Comparison of ENCODE assay signal across 23 cellular contexts in the genomic region with DNA sequence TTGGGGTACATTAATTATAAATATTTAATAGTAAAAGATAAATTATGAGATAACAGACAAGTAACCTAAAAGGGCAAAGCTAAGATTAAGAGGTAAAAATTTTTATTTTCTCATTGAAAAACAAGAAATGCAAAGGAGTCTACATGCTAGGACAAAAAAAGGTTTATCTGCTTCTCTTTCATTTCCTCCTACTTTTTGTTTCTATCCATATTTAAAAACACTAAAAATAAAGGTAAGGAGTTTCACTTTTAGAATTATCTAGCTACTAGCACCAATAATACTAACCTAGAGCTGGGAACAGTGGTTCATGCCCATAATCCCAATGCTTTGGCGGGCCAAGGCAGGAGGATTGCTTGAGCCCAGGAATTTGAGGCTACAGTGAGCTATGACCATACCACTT.
DNase-seq lines count a peak whose midpoint lies in the region; ATAC-seq and TF ChIP-seq lines count a peak whose summit lies in the region.
"Had no signal": no experiment of that assay in that cellular context is flagged by ENCODE, and none has a peak within 500 bp of the region (broad histone marks: within the 10 kb centered on the region; RNA-seq: fewer than 3 reads in every experiment).

No MANE protein-coding gene starts in this region.

- no peaks in the 10 kb centered on the region for H3F3A ChIP-seq in SK-N-SH (replicated peaks; ENCODE audit: insufficient read depth)

- no peak overlapping the region for H3K4me2 ChIP-seq in SK-N-SH

- intact Hi-C loops in CD14-positive monocyte (cut with micrococcal nuclease) = no loop called here

- TF ChIP-seq RAD21 in SK-N-SH (IDR thresholded peaks at IDR 0.05; ENCODE audit: low read length) = no peak

- no peak overlapping the region for H3K9ac ChIP-seq in SK-N-SH

- no peaks in the 10 kb centered on the region for H4K20me1 ChIP-seq in SK-N-SH (ENCODE audit: insufficient read depth)

- H3K4me3 Mint-ChIP-seq in CD14-positive monocyte = no peak overlapping the region
- no peak overlapping the region for H3K4me3 Mint-ChIP-seq in activated T-helper 17 cell treated with anti-CD3 and anti-CD28 coated beads, Interleukin-2, amount 50 U/mL, for 72 hours
- H3K4me3 Mint-ChIP-seq: activated naive CD4-positive, alpha-beta T cell treated with anti-CD3 and anti-CD28 coated beads for 36 hours; H9 had no signal

- peaks cover 0 to 2% (median 0%) of the 10 kb centered on the region in 3 donors for H3K27me3 Mint-ChIP-seq in CD14-positive monocyte (ENCODE audit: low read depth in 3 of 3)
- no peaks in the 10 kb centered on the region for H3K27me3 Mint-ChIP-seq in activated T-helper 17 cell treated with anti-CD3 and anti-CD28 coated beads, Interleukin-2, amount 50 U/mL, for 72 hours

- peak overlapping the region; percentile 63 for H2AFZ ChIP-seq in SK-N-SH (ENCODE audit: low read depth)

- no peak overlapping the region for H3K27ac ChIP-seq in SK-N-SH (ENCODE audit: low read depth in 2 of 2, low read length in 1 of 2)
- H3K27ac ChIP-seq: C4-2B, psoas muscle had no signal

- no peak for DNase-seq in SK-N-SH
- DNase-seq in CD14-positive monocyte (ENCODE audit: low spot score) = no peak
- no peak for DNase-seq in H4 (ENCODE audit: low spot score)
- DNase-seq in inferior parietal cortex (ENCODE audit: extremely low spot score) = no peak
- DNase-seq: 8988T; activated CD4-positive, alpha-beta T cell treated with anti-CD3 and anti-CD28 coated beads, Interleukin-2, amount 50 U/mL, for 4 hours; activated naive CD4-positive, alpha-beta T cell treated with anti-CD3 and anti-CD28 coated beads for 36 hours; activated T-cell treated with anti-CD3 and anti-CD28 coated beads for 4 hours; anterior cingulate cortex; DMS153; effector CD4-positive, alpha-beta T cell; H9; left colon; MG63; NCI-H1694; psoas muscle; stimulated activated CD4-positive, alpha-beta T cell treated with anti-CD3 and anti-CD28 coated beads, Interleukin-4, amount 100 ng/mL, for 1 hour had no signal

- H3K36me3 Mint-ChIP-seq in CD14-positive monocyte = no peaks in the 10 kb centered on the region
- H3K36me3 Mint-ChIP-seq in activated T-helper 17 cell treated with anti-CD3 and anti-CD28 coated beads, Interleukin-2, amount 50 U/mL, for 72 hours (ENCODE audit: low read depth) = no peaks in the 10 kb centered on the region

- CTCF ChIA-PET in SK-N-SH (lab: Yijun Ruan, JAX) = no interaction called here

- H3K27ac Mint-ChIP-seq in CD14-positive monocyte = peak overlapping the region in 1 of 7 donors; percentile 63
- no peak overlapping the region for H3K27ac Mint-ChIP-seq in activated T-helper 17 cell treated with anti-CD3 and anti-CD28 coated beads, Interleukin-2, amount 50 U/mL, for 72 hours
- H3K27ac Mint-ChIP-seq: activated naive CD4-positive, alpha-beta T cell treated with anti-CD3 and anti-CD28 coated beads for 36 hours; H9 had no signal

- TF ChIP-seq CTCF in SK-N-SH (IDR thresholded peaks at IDR 0.05) (no peak), CD14-positive monocyte (IDR thresholded peaks at IDR 0.05) (no peak)

- no peaks in the 10 kb centered on the region for H3K9me3 ChIP-seq in SK-N-SH
- H3K9me3 ChIP-seq: MG63, psoas muscle had no signal

- TF ChIP-seq EP300 in SK-N-SH (IDR thresholded peaks at IDR 0.05; ENCODE audit: borderline replicate concordance in 1 of 2, low read depth in 1 of 2, low read length in 1 of 2) = no peak

- H3K4me1 Mint-ChIP-seq in CD14-positive monocyte = peaks cover 12% of the 10 kb centered on the region
- no peaks in the 10 kb centered on the region for H3K4me1 Mint-ChIP-seq in activated T-helper 17 cell treated with anti-CD3 and anti-CD28 coated beads, Interleukin-2, amount 50 U/mL, for 72 hours

- POLR2A ChIA-PET in SK-N-SH (lab: Yijun Ruan, JAX) = no interaction called here

- H3K9me3 Mint-ChIP-seq in CD14-positive monocyte = no peaks in the 10 kb centered on the region
- no peaks in the 10 kb centered on the region for H3K9me3 Mint-ChIP-seq in activated T-helper 17 cell treated with anti-CD3 and anti-CD28 coated beads, Interleukin-2, amount 50 U/mL, for 72 hours
- H3K9me3 Mint-ChIP-seq: activated naive CD4-positive, alpha-beta T cell treated with anti-CD3 and anti-CD28 coated beads for 36 hours; H9 had no signal

- H3K9me2 ChIP-seq in SK-N-SH = no peaks in the 10 kb centered on the region

- H3K79me2 ChIP-seq in SK-N-SH (ENCODE audit: insufficient read depth) = no peaks in the 10 kb centered on the region

- ATAC-seq in SK-N-SH treated with all-trans-retinoic acid at 6 μM for 48 hours = no peak
- peak; percentile 39 for ATAC-seq in GM21786 (IDR thresholded peaks at IDR 0.05; ENCODE audit: unreplicated experiment)
- peak; percentile 42 for ATAC-seq in HG03432 (IDR thresholded peaks at IDR 0.05; ENCODE audit: unreplicated experiment)
- no peak for ATAC-seq in activated T-helper 17 cell treated with anti-CD3 and anti-CD28 coated beads, Interleukin-2, amount 50 U/mL, for 72 hours (replicated peaks)
- ATAC-seq: psoas muscle had no signal

- H3K4me3 ChIP-seq in SK-N-SH (ENCODE audit: low read depth in 2 of 2, low read length in 1 of 2) = no peak overlapping the region
- H3K4me3 ChIP-seq: MG63, psoas muscle, skin epidermis had no signal

- no peaks in the 10 kb centered on the region for H3K4me1 ChIP-seq in SK-N-SH (ENCODE audit: control insufficient read depth in 1 of 2, insufficient read depth in 2 of 2, low read depth in 1 of 2, low read length in 1 of 2)
- H3K4me1 ChIP-seq: psoas muscle had no signal

- H3K27me3 ChIP-seq in SK-N-SH (ENCODE audit: insufficient read depth) = no peaks in the 10 kb centered on the region
- H3K27me3 ChIP-seq: MG63 had no signal

- 64% methylated on average over 1 of the region's 1 CpG for WGBS in SK-N-SH (ENCODE audit: low lambda C conversion rate)

- H3K36me3 ChIP-seq in SK-N-SH (replicated peaks in 1 of 2; ENCODE audit: control insufficient read depth in 1 of 2, insufficient read depth in 2 of 2, low read length in 1 of 2) = no peaks in the 10 kb centered on the region
- H3K36me3 ChIP-seq: MG63 had no signal

TF ChIP-seq in SK-N-SH, 30 proteins besides CTCF, POLR2A, EP300 and RAD21 (continues in another document):
- TF ChIP-seq MEF2A (IDR thresholded peaks at IDR 0.05; ENCODE audit: borderline replicate concordance, low read depth) = no peak
- no peak for TF ChIP-seq RFX5 (IDR thresholded peaks at IDR 0.05; ENCODE audit: low read length)
- TF ChIP-seq YY1 (IDR thresholded peaks at IDR 0.05; ENCODE audit: low read depth) = no peak
- TF ChIP-seq, protein P1, sequence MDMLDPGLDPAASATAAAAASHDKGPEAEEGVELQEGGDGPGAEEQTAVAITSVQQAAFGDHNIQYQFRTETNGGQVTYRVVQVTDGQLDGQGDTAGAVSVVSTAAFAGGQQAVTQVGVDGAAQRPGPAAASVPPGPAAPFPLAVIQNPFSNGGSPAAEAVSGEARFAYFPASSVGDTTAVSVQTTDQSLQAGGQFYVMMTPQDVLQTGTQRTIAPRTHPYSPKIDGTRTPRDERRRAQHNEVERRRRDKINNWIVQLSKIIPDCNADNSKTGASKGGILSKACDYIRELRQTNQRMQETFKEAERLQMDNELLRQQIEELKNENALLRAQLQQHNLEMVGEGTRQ (IDR thresholded peaks at IDR 0.05; ENCODE audit: borderline replicate concordance, low read depth, low read length) = no peak
- TF ChIP-seq RXRA (IDR thresholded peaks at IDR 0.05; ENCODE audit: borderline replicate concordance, low read depth) = no peak
- TF ChIP-seq CHD2 (IDR thresholded peaks at IDR 0.05; ENCODE audit: low read length, partially characterized antibody) = no peak

TF ChIP-seq in SK-N-SH treated with all-trans-retinoic acid at 6 μM for 48 hours, 23 proteins besides CTCF, POLR2A, EP300 and RAD21:
- TF ChIP-seq, protein P2, sequence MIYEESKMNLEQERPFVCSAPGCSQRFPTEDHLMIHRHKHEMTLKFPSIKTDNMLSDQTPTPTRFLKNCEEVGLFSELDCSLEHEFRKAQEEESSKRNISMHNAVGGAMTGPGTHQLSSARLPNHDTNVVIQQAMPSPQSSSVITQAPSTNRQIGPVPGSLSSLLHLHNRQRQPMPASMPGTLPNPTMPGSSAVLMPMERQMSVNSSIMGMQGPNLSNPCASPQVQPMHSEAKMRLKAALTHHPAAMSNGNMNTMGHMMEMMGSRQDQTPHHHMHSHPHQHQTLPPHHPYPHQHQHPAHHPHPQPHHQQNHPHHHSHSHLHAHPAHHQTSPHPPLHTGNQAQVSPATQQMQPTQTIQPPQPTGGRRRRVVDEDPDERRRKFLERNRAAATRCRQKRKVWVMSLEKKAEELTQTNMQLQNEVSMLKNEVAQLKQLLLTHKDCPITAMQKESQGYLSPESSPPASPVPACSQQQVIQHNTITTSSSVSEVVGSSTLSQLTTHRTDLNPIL (CRISPR knock-in tag; IDR thresholded peaks at IDR 0.05; ENCODE audit: low read depth) = no peak

Comparison
In these comparisons a context has a peak if more than half of its experiments do, and no peak if none do; other contexts are left out.
1. ATAC-seq: peak in GM21786 (single experiment) and HG03432 (single experiment); none in SK-N-SH treated with all-trans-retinoic acid at 6 μM for 48 hours (single experiment) and activated T-helper 17 cell treated with anti-CD3 and anti-CD28 coated beads, Interleukin-2, amount 50 U/mL, for 72 hours (single experiment).